ENCODE assay signal across 28 cellular contexts in the genomic region with DNA sequence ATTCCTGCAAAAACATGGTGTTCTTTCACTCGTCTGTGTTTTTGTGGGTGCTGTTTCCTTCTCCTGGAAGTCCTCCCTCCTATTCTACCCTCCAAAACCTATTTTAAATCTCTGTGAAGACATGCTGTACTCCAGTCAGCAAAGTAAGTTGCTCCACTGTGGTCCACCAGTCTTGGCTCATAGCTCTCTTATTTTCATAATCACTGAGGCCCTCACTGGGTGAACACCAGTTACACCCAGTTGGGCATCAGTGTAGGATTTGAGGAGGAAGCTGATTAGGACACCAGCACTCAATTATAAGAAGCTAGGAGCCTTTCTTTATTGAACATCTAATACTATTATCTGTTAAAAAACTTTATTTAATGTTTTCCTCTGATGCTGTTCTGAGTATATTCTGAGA. TPM values are rescaled to one million over a fixed set of nuclear protein-coding genes. Genes with fewer than 3 reads are reported as not detected.
DNase-seq lines count a peak whose midpoint lies in the region; ATAC-seq and FAIRE-seq lines count a peak whose summit lies in the region.
"Had no signal": no experiment of that assay in that cellular context is flagged by ENCODE, and none has a peak within 500 bp of the region (broad histone marks: within the 10 kb centered on the region; RNA-seq: fewer than 3 reads in every experiment).

No MANE protein-coding gene starts in this region.

- H3K4me3 Mint-ChIP-seq in activated T-cell treated with anti-CD3 and anti-CD28 coated beads, Interleukin-2, amount 50 U/mL, for 24 hours: peak overlapping the region; percentile 6
- peak overlapping the region; percentile 13 for H3K4me3 Mint-ChIP-seq in activated T-helper 1 cell treated with anti-CD3 and anti-CD28 coated beads, Interleukin-12 subunit alpha, Interleukin-12 subunit beta, Interleukin-2, Interleukin-4 antibody, amounts not matched to agents 30 ng/mL and 10 ng/mL and 1 ng/mL, durations not matched to agents 14 hours and 24 hours and 36 hours
- peak overlapping the region; percentile 40 for H3K4me3 Mint-ChIP-seq in stimulated activated memory B cell treated with anti-CD40 and anti-IgM and Interleukin-4, amounts not matched to agents 10 μg/mL and 1 μg/mL and 100 μg/mL, for 72 hours
- H3K4me3 Mint-ChIP-seq: brain; dendritic cell treated with granulocyte-macrophage colony-stimulating factor and Interleukin-4, amounts not matched to agents 40 ng/mL and 50 ng/mL, for 4 days; WTC11 had no signal

- H3K27me3 Mint-ChIP-seq in activated T-cell treated with anti-CD3 and anti-CD28 coated beads, Interleukin-2, amount 50 U/mL, for 24 hours: no peaks in the 10 kb centered on the region
- H3K27me3 Mint-ChIP-seq in activated T-helper 1 cell treated with anti-CD3 and anti-CD28 coated beads, Interleukin-12 subunit alpha, Interleukin-12 subunit beta, Interleukin-2, Interleukin-4 antibody, amounts not matched to agents 30 ng/mL and 10 ng/mL and 1 ng/mL, durations not matched to agents 14 hours and 24 hours and 36 hours (ENCODE audit: insufficient read depth): no peaks in the 10 kb centered on the region
- H3K27me3 Mint-ChIP-seq in stimulated activated memory B cell treated with anti-CD40 and anti-IgM and Interleukin-4, amounts not matched to agents 10 μg/mL and 1 μg/mL and 100 μg/mL, for 72 hours: no peaks in the 10 kb centered on the region
- H3K27me3 Mint-ChIP-seq: dendritic cell treated with granulocyte-macrophage colony-stimulating factor and Interleukin-4, amounts not matched to agents 40 ng/mL and 50 ng/mL, for 4 days had no signal

- peaks cover 75% of the 10 kb centered on the region for H3K4me1 Mint-ChIP-seq in activated T-cell treated with anti-CD3 and anti-CD28 coated beads, Interleukin-2, amount 50 U/mL, for 24 hours (ENCODE audit: low read depth)
- peaks cover 59% of the 10 kb centered on the region for H3K4me1 Mint-ChIP-seq in activated T-helper 1 cell treated with anti-CD3 and anti-CD28 coated beads, Interleukin-12 subunit alpha, Interleukin-12 subunit beta, Interleukin-2, Interleukin-4 antibody, amounts not matched to agents 30 ng/mL and 10 ng/mL and 1 ng/mL, durations not matched to agents 14 hours and 24 hours and 36 hours (ENCODE audit: low read depth)
- peaks cover 36% of the 10 kb centered on the region for H3K4me1 Mint-ChIP-seq in stimulated activated memory B cell treated with anti-CD40 and anti-IgM and Interleukin-4, amounts not matched to agents 10 μg/mL and 1 μg/mL and 100 μg/mL, for 72 hours
- H3K4me1 Mint-ChIP-seq: brain had no signal

- FAIRE-seq in GM19239 (lab: Jason Lieb, UNC): peak; percentile 62
- FAIRE-seq: GM12891, urothelium cell line had no signal

- no peak for DNase-seq in activated T-cell treated with anti-CD3 and anti-CD28 coated beads, Interleukin-2, amount 50 U/mL, for 24 hours
- DNase-seq in activated T-cell treated with anti-CD3 and anti-CD28 coated beads, Interleukin-2, amount 50 U/mL, for 48 hours: no peak
- no peak for DNase-seq in GM19239 (ENCODE audit: insufficient read length, low spot score)
- DNase-seq in activated T-helper 1 cell treated with anti-CD3 and anti-CD28 coated beads, Interleukin-12 subunit alpha, Interleukin-12 subunit beta, Interleukin-2, Interleukin-4 antibody, amounts not matched to agents 30 ng/mL and 10 ng/mL and 1 ng/mL, durations not matched to agents 14 hours and 24 hours and 36 hours (ENCODE audit: low spot score): no peak
- no peak for DNase-seq in stimulated activated naive CD4-positive, alpha-beta T cell treated with Interleukin-2 at 50 U/mL for 16 hours (lab: John Stamatoyannopoulos, UW)
- DNase-seq: ACHN; activated CD4-positive, alpha-beta T cell treated with anti-CD3 and anti-CD28 coated beads, Interleukin-2, amount 50 U/mL, for 48 hours; activated gamma-delta T cell treated with Interleukin-2 at 50 U/mL for 16 hours; amniotic stem cell; EL; GM23248; left lung; mesendoderm; NCI-H1417 treated with DMSO at 0.1 percent for 48 hours; NCI-H2081 treated with DMSO at 0.1 percent for 48 hours; NCI-H2227 treated with DMSO at 0.1 percent for 48 hours; NCI-H526 treated with DMSO at 0.1 percent for 48 hours; SJCRH30; stimulated activated naive CD8-positive, alpha-beta T cell treated with anti-CD3 and anti-CD28 coated beads, Interleukin-15, amount 100 ng/mL, for 72 hours; T-helper 1 cell had no signal

- peak overlapping the region; percentile 85 for H3K27ac Mint-ChIP-seq in activated T-cell treated with anti-CD3 and anti-CD28 coated beads, Interleukin-2, amount 50 U/mL, for 24 hours
- peak overlapping the region; percentile 43 for H3K27ac Mint-ChIP-seq in activated T-helper 1 cell treated with anti-CD3 and anti-CD28 coated beads, Interleukin-12 subunit alpha, Interleukin-12 subunit beta, Interleukin-2, Interleukin-4 antibody, amounts not matched to agents 30 ng/mL and 10 ng/mL and 1 ng/mL, durations not matched to agents 14 hours and 24 hours and 36 hours
- peak overlapping the region; percentile 93 for H3K27ac Mint-ChIP-seq in stimulated activated memory B cell treated with anti-CD40 and anti-IgM and Interleukin-4, amounts not matched to agents 10 μg/mL and 1 μg/mL and 100 μg/mL, for 72 hours
- H3K27ac Mint-ChIP-seq: brain, WTC11 had no signal

- peaks cover 10% of the 10 kb centered on the region for H3K9me3 Mint-ChIP-seq in activated T-cell treated with anti-CD3 and anti-CD28 coated beads, Interleukin-2, amount 50 U/mL, for 24 hours
- H3K9me3 Mint-ChIP-seq in activated T-helper 1 cell treated with anti-CD3 and anti-CD28 coated beads, Interleukin-12 subunit alpha, Interleukin-12 subunit beta, Interleukin-2, Interleukin-4 antibody, amounts not matched to agents 30 ng/mL and 10 ng/mL and 1 ng/mL, durations not matched to agents 14 hours and 24 hours and 36 hours: peaks cover 27% of the 10 kb centered on the region
- H3K9me3 Mint-ChIP-seq in stimulated activated memory B cell treated with anti-CD40 and anti-IgM and Interleukin-4, amounts not matched to agents 10 μg/mL and 1 μg/mL and 100 μg/mL, for 72 hours: peaks cover 7% of the 10 kb centered on the region
- H3K9me3 Mint-ChIP-seq: dendritic cell treated with granulocyte-macrophage colony-stimulating factor and Interleukin-4, amounts not matched to agents 40 ng/mL and 50 ng/mL, for 4 days had no signal

- ATAC-seq in stimulated activated memory B cell treated with anti-CD40 and anti-IgM and Interleukin-4, amounts not matched to agents 10 μg/mL and 1 μg/mL and 100 μg/mL, for 72 hours: no peak
- ATAC-seq in GM19035 (IDR thresholded peaks at IDR 0.05; ENCODE audit: unreplicated experiment): no peak
- ATAC-seq: left lung; Panc1; stimulated activated naive CD8-positive, alpha-beta T cell treated with anti-CD3 and anti-CD28 coated beads, Interleukin-15, amount 100 ng/mL, for 72 hours; WTC11 had no signal

- intact Hi-C loops in activated T-helper 1 cell treated with anti-CD3 and anti-CD28 coated beads, Interleukin-12 subunit alpha, Interleukin-12 subunit beta, Interleukin-2, Interleukin-4 antibody, amounts not matched to agents 30 ng/mL and 10 ng/mL and 1 ng/mL, durations not matched to agents 14 hours and 24 hours and 36 hours (cut with micrococcal nuclease): no loop called here

- H3K36me3 Mint-ChIP-seq in activated T-cell treated with anti-CD3 and anti-CD28 coated beads, Interleukin-2, amount 50 U/mL, for 24 hours (ENCODE audit: low read depth): peaks cover 5% of the 10 kb centered on the region
- H3K36me3 Mint-ChIP-seq in activated T-helper 1 cell treated with anti-CD3 and anti-CD28 coated beads, Interleukin-12 subunit alpha, Interleukin-12 subunit beta, Interleukin-2, Interleukin-4 antibody, amounts not matched to agents 30 ng/mL and 10 ng/mL and 1 ng/mL, durations not matched to agents 14 hours and 24 hours and 36 hours (ENCODE audit: low read depth): peaks cover 13% of the 10 kb centered on the region
- peaks cover 4% of the 10 kb centered on the region for H3K36me3 Mint-ChIP-seq in stimulated activated memory B cell treated with anti-CD40 and anti-IgM and Interleukin-4, amounts not matched to agents 10 μg/mL and 1 μg/mL and 100 μg/mL, for 72 hours
- H3K36me3 Mint-ChIP-seq: brain had no signal

RNA-seq across cellular contexts. Expression of gene EED, which starts 23.9 kb away (rescaled TPM):
- 279 and 294 TPM in 2 replicates for total RNA-seq in activated T-helper 1 cell treated with anti-CD3 and anti-CD28 coated beads, Interleukin-12 subunit alpha, Interleukin-12 subunit beta, Interleukin-2, Interleukin-4 antibody, amounts not matched to agents 30 ng/mL and 10 ng/mL and 1 ng/mL, durations not matched to agents 14 hours and 24 hours and 36 hours

Comparison
In these comparisons a context has a peak if more than half of its experiments do, and no peak if none do; other contexts are left out.
1. H3K27ac Mint-ChIP-seq: peak in every context shown above with its lines; median percentile 93 in stimulated activated memory B cell treated with anti-CD40 and anti-IgM and Interleukin-4, amounts not matched to agents 10 μg/mL and 1 μg/mL and 100 μg/mL, for 72 hours; 85 in activated T-cell treated with anti-CD3 and anti-CD28 coated beads, Interleukin-2, amount 50 U/mL, for 24 hours; 43 in activated T-helper 1 cell treated with anti-CD3 and anti-CD28 coated beads, Interleukin-12 subunit alpha, Interleukin-12 subunit beta, Interleukin-2, Interleukin-4 antibody, amounts not matched to agents 30 ng/mL and 10 ng/mL and 1 ng/mL, durations not matched to agents 14 hours and 24 hours and 36 hours.